Comparison of ENCODE assay signal across 8 cellular contexts in genomic region chr13:49998714-49999624, GRCh38. TPM values are rescaled to one million over a fixed set of nuclear protein-coding genes. Genes with fewer than 3 reads are reported as not detected.
DNase-seq lines count a peak whose midpoint lies in the region; ATAC-seq and TF ChIP-seq lines count a peak whose summit lies in the region.

No MANE protein-coding gene starts in this region.

- H3K4me1 ChIP-seq in heart right ventricle, result peaks cover 11 to 71% (median 57%) of the 10 kb centered on the region in 9 donors
- peaks cover 25 to 69% of the 10 kb centered on the region in 2 donors for H3K4me1 ChIP-seq in left lung
- peaks cover 41 to 49% (median 48%) of the 10 kb centered on the region in 4 donors for H3K4me1 ChIP-seq in upper lobe of left lung

- POLR2A ChIA-PET in activated naive CD8-positive, alpha-beta T cell treated with anti-CD3 and anti-CD28 coated beads, Interleukin-2, amount 10 ng/mL, durations not matched to agents 7 days and 5 days (lab: Charles Lee), result interaction anchor here (0.6 to 3.9 kb wide), 6 partner anchors 9 to 1070 kb away, joined by 3 to 75 read pairs (median 4); no protein-coding TSS in a partner anchor

- ATAC-seq in heart right ventricle, result no peak
- ATAC-seq in Right ventricle myocardium inferior, result no peak
- no peak for ATAC-seq in activated naive CD8-positive, alpha-beta T cell treated with anti-CD3 and anti-CD28 coated beads, Interleukin-2, amount 10 ng/mL, durations not matched to agents 7 days and 5 days (ENCODE audit: low read depth)
- no peak for ATAC-seq in left lung
- ATAC-seq in upper lobe of left lung (ENCODE audit: low FRiP score in 2 of 2), result no peak

- no peaks in the 10 kb centered on the region for H3K27me3 ChIP-seq in heart right ventricle
- H3K27me3 ChIP-seq in left lung, result no peaks in the 10 kb centered on the region
- no peaks in the 10 kb centered on the region for H3K27me3 ChIP-seq in upper lobe of left lung

- TF ChIP-seq EP300 in upper lobe of left lung (IDR thresholded peaks at IDR 0.05), result no peak

- H3K9me3 ChIP-seq in heart right ventricle (no peaks in the 10 kb centered on the region), left lung (no peaks in the 10 kb centered on the region), upper lobe of left lung (no peaks in the 10 kb centered on the region)

- no peak overlapping the region for H3K27ac Mint-ChIP-seq in activated naive CD8-positive, alpha-beta T cell treated with anti-CD3 and anti-CD28 coated beads, Interleukin-2, amount 10 ng/mL, durations not matched to agents 7 days and 5 days

- peak overlapping the region in 6 of 10 donors; percentile 77 to 99 (median 92) for H3K4me3 ChIP-seq in heart right ventricle
- peak overlapping the region; percentile 76 for H3K4me3 ChIP-seq in left lung
- H3K4me3 ChIP-seq in upper lobe of left lung, result peak overlapping the region in 3 of 4 donors; percentile 66 to 83 (median 67)

- H3K36me3 Mint-ChIP-seq in activated naive CD8-positive, alpha-beta T cell treated with anti-CD3 and anti-CD28 coated beads, Interleukin-2, amount 10 ng/mL, durations not matched to agents 7 days and 5 days, result peaks cover 18% of the 10 kb centered on the region

- 75% methylated on average over 22 of the region's 22 CpGs for WGBS in heart right ventricle, 2 donors
- 72 to 75% methylated on average over 21 to 22 of the region's 22 CpGs for WGBS in upper lobe of left lung, 2 donors

- DNase-seq in heart right ventricle (no peak), Right ventricle myocardium inferior (ENCODE audit: missing footprints) (no peak), left lung (no peak), upper lobe of left lung (no peak), NCI-H82 treated with DMSO at 0.1 percent for 48 hours (lab: John Stamatoyannopoulos, UW; ENCODE audit: unreplicated experiment) (no peak), ACHN (no peak), NCI-H2081 (lab: John Stamatoyannopoulos, UW) (no peak)
- DNase-seq in activated naive CD8-positive, alpha-beta T cell treated with anti-CD3 and anti-CD28 coated beads, Interleukin-2, amount 10 ng/mL, durations not matched to agents 7 days and 5 days, result no peak

- H3K4me3 Mint-ChIP-seq in activated naive CD8-positive, alpha-beta T cell treated with anti-CD3 and anti-CD28 coated beads, Interleukin-2, amount 10 ng/mL, durations not matched to agents 7 days and 5 days, result peak overlapping the region; percentile 94

- TF ChIP-seq CTCF in heart right ventricle (IDR thresholded peaks at IDR 0.05) (no peak), left lung (IDR thresholded peaks at IDR 0.05) (no peak), upper lobe of left lung (IDR thresholded peaks at IDR 0.05) (no peak)

- peak overlapping the region in 1 of 10 donors; percentile 99 for H3K27ac ChIP-seq in heart right ventricle
- H3K27ac ChIP-seq in left lung, result peak overlapping the region; percentile 99
- H3K27ac ChIP-seq in upper lobe of left lung, result peak overlapping the region; percentile 45 to 100 (median 100)

- H3K4me1 Mint-ChIP-seq in activated naive CD8-positive, alpha-beta T cell treated with anti-CD3 and anti-CD28 coated beads, Interleukin-2, amount 10 ng/mL, durations not matched to agents 7 days and 5 days, result peaks cover 22% of the 10 kb centered on the region

- no peaks in the 10 kb centered on the region for H3K27me3 Mint-ChIP-seq in activated naive CD8-positive, alpha-beta T cell treated with anti-CD3 and anti-CD28 coated beads, Interleukin-2, amount 10 ng/mL, durations not matched to agents 7 days and 5 days

- H3K36me3 ChIP-seq in heart right ventricle, result peaks cover 0 to 62% (median 12%) of the 10 kb centered on the region in 9 donors
- H3K36me3 ChIP-seq in left lung, result peaks cover 0 to 49% of the 10 kb centered on the region in 2 donors
- peaks cover 0 to 38% (median 2%) of the 10 kb centered on the region in 4 donors for H3K36me3 ChIP-seq in upper lobe of left lung

- in situ Hi-C loops in ACHN (cut with HindIII; ENCODE audit: low pct_ligation_motif_present, low pct_unique_long_range_greater_than_20kb, low sequenced_read_pairs), result no loop called here

- H3K9me3 Mint-ChIP-seq in activated naive CD8-positive, alpha-beta T cell treated with anti-CD3 and anti-CD28 coated beads, Interleukin-2, amount 10 ng/mL, durations not matched to agents 7 days and 5 days, result no peaks in the 10 kb centered on the region

- intact Hi-C loops in heart right ventricle (cut with DNase I), result loop anchor here in 8 of 10 donors (5.0 to 10.0 kb wide), 13 partner anchors 62 to 913 kb away; partner anchors contain the start of gene SPRYD7 (in 2 of the 8)
- intact Hi-C loops in Right ventricle myocardium inferior (cut with DNase I), result loop anchor here (5.0 kb wide), 1 partner anchor 533 kb away; no protein-coding TSS in a partner anchor
- intact Hi-C loops in left lung (cut with DNase I), result loop anchor here in 1 of 2 donors (5.0 kb wide), 1 partner anchor 83 kb away; no protein-coding TSS in a partner anchor

- no peak for TF ChIP-seq POLR2A in upper lobe of left lung (IDR thresholded peaks at IDR 0.05)

RNA-seq across cellular contexts. Expression of gene TRIM13, which starts 2.1 kb away (rescaled TPM):
- total RNA-seq in heart right ventricle, result 10 to 100 TPM; 16.0 to 26.9 (median 19.1) TPM
- 10 to 100 TPM in 1 of 2 donors, 1 to 10 TPM in 1; 9.7 to 24.6 TPM for polyA plus RNA-seq in heart right ventricle
- 24.2 TPM for total RNA-seq in Right ventricle myocardium inferior
- 10 to 100 TPM; 19.7 to 19.9 TPM for total RNA-seq in activated naive CD8-positive, alpha-beta T cell treated with anti-CD3 and anti-CD28 coated beads, Interleukin-2, amount 10 ng/mL, durations not matched to agents 7 days and 5 days
- total RNA-seq in left lung, result 10 to 100 TPM; 30.5 to 32.0 TPM
- total RNA-seq in upper lobe of left lung, result 10 to 100 TPM in 5 of 6 donors, 1 to 10 TPM in 1; 7.7 to 36.4 (median 26.3) TPM

RNA-seq across cellular contexts. Expression of gene KCNRG, which starts 16.3 kb away (rescaled TPM):
- total RNA-seq in heart right ventricle (under 1 TPM in 6 of 10 donors, not detected in 4; 0.19 to 0.86 (median 0.29) TPM), Right ventricle myocardium inferior (0.22 TPM), left lung (1 to 10 TPM in 1 of 2 donors, under 1 TPM in 1; 0.67 to 2.8 TPM), upper lobe of left lung (10 to 100 TPM in 2 of 6 donors, 1 to 10 TPM in 2, under 1 TPM in 2; 0.89 to 12.6 (median 3.4) TPM)
- polyA plus RNA-seq in heart right ventricle, result under 1 TPM; 0.19 to 0.22 TPM
- under 1 TPM; 0.22 to 0.77 TPM for total RNA-seq in activated naive CD8-positive, alpha-beta T cell treated with anti-CD3 and anti-CD28 coated beads, Interleukin-2, amount 10 ng/mL, durations not matched to agents 7 days and 5 days
